In the genomic region with DNA sequence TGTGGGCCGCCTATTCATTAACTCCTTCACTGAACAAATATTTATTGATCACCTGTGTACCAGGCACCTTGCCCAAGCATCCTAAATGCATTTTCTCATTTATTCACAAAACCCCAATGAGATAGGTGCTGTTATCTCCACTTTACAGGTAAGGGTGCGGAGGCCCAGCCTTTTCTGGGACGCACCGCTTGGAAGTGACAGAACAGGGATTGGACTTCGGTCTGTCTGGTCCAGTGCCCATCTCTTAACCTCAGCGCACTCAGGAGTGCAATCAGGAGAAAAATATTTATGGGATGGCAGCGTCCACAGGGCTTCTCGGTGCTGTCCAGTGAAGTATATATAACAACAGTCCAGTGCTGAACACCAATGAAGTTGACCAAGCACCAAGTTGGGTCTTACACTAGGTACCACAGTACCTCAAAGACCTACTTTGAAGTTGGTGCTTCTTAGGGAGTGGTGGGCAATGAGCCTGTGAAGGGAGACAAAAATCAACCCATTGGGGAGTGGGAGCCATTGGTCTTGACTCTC, we compare ENCODE assay signal across 8 cellular contexts. TPM values are rescaled to one million over a fixed set of nuclear protein-coding genes. Genes with fewer than 3 reads are reported as not detected.
DNase-seq lines count a peak whose midpoint lies in the region; ATAC-seq and TF ChIP-seq lines count a peak whose summit lies in the region.

No MANE protein-coding gene starts in this region.

- H3K4me3 ChIP-seq in SJSA1: peak overlapping the region; percentile 46
- H3K4me3 ChIP-seq in fibroblast of mammary gland (ENCODE audit: control insufficient read depth, low read depth, low read length): peak overlapping the region; percentile 78
- no peak overlapping the region for H3K4me3 ChIP-seq in trophoblast cell (ENCODE audit: low read depth, low read length)

- H2BK12ac ChIP-seq in trophoblast cell (ENCODE audit: low read length): peak overlapping the region; percentile 34

- H2BK120ac ChIP-seq in trophoblast cell (ENCODE audit: insufficient read depth, low read length, poor library complexity): no peak overlapping the region

- H3K79me2 ChIP-seq in trophoblast cell (ENCODE audit: control insufficient read depth, insufficient read depth, low read length, poor library complexity): peaks cover 1% of the 10 kb centered on the region

- H3K36me3 ChIP-seq in ES-I3 (ENCODE audit: insufficient read depth, low read length) (no peaks in the 10 kb centered on the region), SJSA1 (no peaks in the 10 kb centered on the region), trophoblast cell (ENCODE audit: control insufficient read depth in 1 of 2, insufficient read depth in 2 of 2, low read length in 2 of 2) (no peaks in the 10 kb centered on the region)

- H3K4me1 ChIP-seq in ES-I3 (ENCODE audit: insufficient read depth, low read length) (peaks cover 16% of the 10 kb centered on the region), SJSA1 (replicated peaks) (peaks cover 8% of the 10 kb centered on the region), trophoblast cell (ENCODE audit: control insufficient read depth in 1 of 2, insufficient read depth in 2 of 2, low read length in 2 of 2) (peaks cover 5 to 8% of the 10 kb centered on the region in 2 experiments)

- H4K12ac ChIP-seq in trophoblast cell (ENCODE audit: low read depth, low read length): no peak overlapping the region

- TF ChIP-seq CTCF in fibroblast of mammary gland (conservative IDR thresholded peaks at IDR 0.05; ENCODE audit: control insufficient read depth, insufficient read depth, low read depth, low read length): no peak

- no peak overlapping the region for H3K14ac ChIP-seq in trophoblast cell (ENCODE audit: low read length)

- H3K4ac ChIP-seq in trophoblast cell (ENCODE audit: low read depth, low read length): no peak overlapping the region

- no peak overlapping the region for H3K23ac ChIP-seq in trophoblast cell (ENCODE audit: low read length)

- no peak overlapping the region for H2AK5ac ChIP-seq in trophoblast cell (ENCODE audit: low read length)

- peak overlapping the region; percentile 6 for H2AFZ ChIP-seq in trophoblast cell (ENCODE audit: insufficient read depth, low read length, poor library complexity)

- H4K91ac ChIP-seq in trophoblast cell (ENCODE audit: low read depth, low read length): no peak overlapping the region

- WGBS in trophoblast cell (ENCODE audit: extremely low coverage, insufficient coverage, insufficient read length): no CpG with 5 or more reads among the region's 8 CpGs

- no peak overlapping the region for H2BK5ac ChIP-seq in trophoblast cell (ENCODE audit: low read depth, low read length, poor library complexity)

- H3K9ac ChIP-seq in ES-I3 (ENCODE audit: low read depth, low read length) (peak overlapping the region; percentile 77; the same call in 1 of the 2 replicates), trophoblast cell (ENCODE audit: low read length) (no peak overlapping the region)

- no peak for DNase-seq in SJSA1 (ENCODE audit: low read depth in 1 of 2, low spot score in 2 of 2)
- DNase-seq in fibroblast of mammary gland (ENCODE audit: low read depth): no peak
- no peak for DNase-seq in trophoblast cell
- DNase-seq in AG08396 (ENCODE audit: low spot score): no peak
- DNase-seq in DMS153 (lab: John Stamatoyannopoulos, UW): no peak

- no peaks in the 10 kb centered on the region for H3K79me1 ChIP-seq in trophoblast cell (ENCODE audit: low read length)

- peak overlapping the region; percentile 99 for H3K4me2 ChIP-seq in trophoblast cell (ENCODE audit: low read length)

- H4K8ac ChIP-seq in trophoblast cell (ENCODE audit: low read depth, low read length): no peak overlapping the region

- H3K27ac ChIP-seq in SJSA1 (no peak overlapping the region), trophoblast cell (ENCODE audit: low read depth, low read length) (no peak overlapping the region)

- ATAC-seq in esophagus mucosa: no peak
- ATAC-seq in HG03175 (IDR thresholded peaks at IDR 0.05; ENCODE audit: unreplicated experiment): no peak

- H3K27me3 ChIP-seq in SJSA1 (replicated peaks) (no peaks in the 10 kb centered on the region), trophoblast cell (ENCODE audit: insufficient read depth, low read length) (no peaks in the 10 kb centered on the region)

- H3K18ac ChIP-seq in trophoblast cell (ENCODE audit: low read length): no peak overlapping the region

- H3K9me3 ChIP-seq in ES-I3 (ENCODE audit: control insufficient read depth, insufficient read depth, low read length) (no peaks in the 10 kb centered on the region), SJSA1 (replicated peaks) (no peaks in the 10 kb centered on the region), trophoblast cell (ENCODE audit: insufficient read depth, low read depth, low read length) (no peaks in the 10 kb centered on the region)

RNA-seq across cellular contexts. Expression of gene GARNL3, which starts 18.9 kb away (rescaled TPM):
- 0.22 and 2.0 TPM in 2 replicates for total RNA-seq in SJSA1 (2014; rRNA removed; shearing (Covaris generic))
- 2.8 and 3.1 TPM in 2 replicates for polyA plus RNA-seq in trophoblast cell (2013)
- total RNA-seq in esophagus mucosa: 3.1 TPM
